ENCODE assay signal across 1 cellular context in genomic region chr2:241659150-241659739, GRCh38.
A peak's percentile ranks its signal among the peaks of the same experiment; 100 is the strongest.
TF ChIP-seq lines count a peak whose summit lies in the region.

No MANE protein-coding gene starts in this region.

TF ChIP-seq in HepG2, 621 proteins besides CTCF, POLR2A, EP300 and RAD21 (continued from another document and continues in another):
- TF ChIP-seq E2F5 (CRISPR knock-in tag; conservative IDR thresholded peaks at IDR 0.05) (no peak), TEAD2 (CRISPR knock-in tag; IDR thresholded peaks at IDR 0.05) (no peak), ATF6 (CRISPR knock-in tag; conservative IDR thresholded peaks at IDR 0.05) (no peak), ZKSCAN8 (CRISPR knock-in tag; IDR thresholded peaks at IDR 0.05; ENCODE audit: borderline replicate concordance) (0 out of 2 replicates have a peak, but pooled peaks have one; percentile 36), HNF1A (IDR thresholded peaks at IDR 0.05; ENCODE audit: low read depth) (no peak), HNF1A (CRISPR knock-in tag; IDR thresholded peaks at IDR 0.05; ENCODE audit: borderline replicate concordance) (no peak), ZNF207 (IDR thresholded peaks at IDR 0.05; ENCODE audit: borderline replicate concordance) (no peak), ZNF761 (CRISPR knock-in tag; conservative IDR thresholded peaks at IDR 0.05) (no peak), SMAD9 (CRISPR knock-in tag; IDR thresholded peaks at IDR 0.05) (no peak), ERF (CRISPR knock-in tag; IDR thresholded peaks at IDR 0.05) (peak; percentile 39; the same call in 1 of the 2 replicates), SCMH1 (CRISPR knock-in tag; IDR thresholded peaks at IDR 0.05; ENCODE audit: borderline replicate concordance) (no peak), ZNF225 (CRISPR knock-in tag; IDR thresholded peaks at IDR 0.05) (no peak), ZNF776 (CRISPR knock-in tag; IDR thresholded peaks at IDR 0.05) (no peak), SP4 (CRISPR knock-in tag; IDR thresholded peaks at IDR 0.05) (peak; percentile 64; the same call in 1 of the 2 replicates), FOXC1 (CRISPR knock-in tag; IDR thresholded peaks at IDR 0.05; ENCODE audit: borderline replicate concordance) (no peak), ZSCAN9 (CRISPR knock-in tag; IDR thresholded peaks at IDR 0.05; ENCODE audit: borderline replicate concordance) (no peak), HIVEP1 (CRISPR knock-in tag; IDR thresholded peaks at IDR 0.05) (no peak), NFIC (IDR thresholded peaks at IDR 0.05; ENCODE audit: low read length) (no peak), DBP (CRISPR knock-in tag; IDR thresholded peaks at IDR 0.05; ENCODE audit: not compliant biosample characterization) (no peak), PLRG1 (conservative IDR thresholded peaks at IDR 0.05) (no peak), GATAD2A (CRISPR knock-in tag; IDR thresholded peaks at IDR 0.05) (no peak), ZNF781 (CRISPR knock-in tag; IDR thresholded peaks at IDR 0.05; ENCODE audit: borderline replicate concordance, not compliant biosample characterization) (no peak), POLR2G (IDR thresholded peaks at IDR 0.05; ENCODE audit: low read depth, low read length) (no peak), ZNF34 (CRISPR knock-in tag; IDR thresholded peaks at IDR 0.05; ENCODE audit: borderline replicate concordance) (no peak), ZNF263 (CRISPR knock-in tag; IDR thresholded peaks at IDR 0.05) (no peak), AKNA (CRISPR knock-in tag; IDR thresholded peaks at IDR 0.05; ENCODE audit: borderline replicate concordance) (no peak), KLF11 (CRISPR knock-in tag; IDR thresholded peaks at IDR 0.05) (no peak), GPN1 (CRISPR knock-in tag; IDR thresholded peaks at IDR 0.05; ENCODE audit: borderline replicate concordance) (no peak), RFX3 (CRISPR knock-in tag; IDR thresholded peaks at IDR 0.05) (no peak), ZNF562 (CRISPR knock-in tag; IDR thresholded peaks at IDR 0.05; ENCODE audit: borderline replicate concordance) (no peak), ZFP90 (CRISPR knock-in tag; IDR thresholded peaks at IDR 0.05; ENCODE audit: borderline replicate concordance) (no peak), HNF1B (CRISPR knock-in tag; IDR thresholded peaks at IDR 0.05) (0 out of 2 replicates have a peak, but pooled peaks have one; percentile 54), MAFF (IDR thresholded peaks at IDR 0.05; ENCODE audit: low read depth, low read length) (no peak), THAP9 (CRISPR knock-in tag; IDR thresholded peaks at IDR 0.05; ENCODE audit: borderline replicate concordance) (no peak), ZNF329 (CRISPR knock-in tag; IDR thresholded peaks at IDR 0.05; ENCODE audit: low read depth) (no peak), MYNN (CRISPR knock-in tag; IDR thresholded peaks at IDR 0.05; ENCODE audit: low read depth) (0 out of 2 replicates have a peak, but pooled peaks have one; percentile 43), ZNF430 (CRISPR knock-in tag; IDR thresholded peaks at IDR 0.05) (peak; percentile 51; the same call in 1 of the 2 replicates), KAT8 (CRISPR knock-in tag; IDR thresholded peaks at IDR 0.05) (0 out of 2 replicates have a peak, but pooled peaks have one; percentile 24), TIGD3 (CRISPR knock-in tag; IDR thresholded peaks at IDR 0.05; ENCODE audit: borderline replicate concordance) (no peak), PHF8 (CRISPR knock-in tag; IDR thresholded peaks at IDR 0.05) (peak; percentile 31; the same call in 1 of the 2 replicates), PPARG (CRISPR knock-in tag; conservative IDR thresholded peaks at IDR 0.05) (peak; percentile 49; the same call in 1 of the 2 replicates), PHF21A (CRISPR knock-in tag; IDR thresholded peaks at IDR 0.05) (no peak), PITX1 (CRISPR knock-in tag; IDR thresholded peaks at IDR 0.05) (0 out of 2 replicates have a peak, but pooled peaks have one; percentile 11), ISL2 (CRISPR knock-in tag; IDR thresholded peaks at IDR 0.05) (no peak), ZBTB14 (CRISPR knock-in tag; IDR thresholded peaks at IDR 0.05) (no peak)
